Comparison of ENCODE assay signal across 16 cellular contexts in the genomic region with DNA sequence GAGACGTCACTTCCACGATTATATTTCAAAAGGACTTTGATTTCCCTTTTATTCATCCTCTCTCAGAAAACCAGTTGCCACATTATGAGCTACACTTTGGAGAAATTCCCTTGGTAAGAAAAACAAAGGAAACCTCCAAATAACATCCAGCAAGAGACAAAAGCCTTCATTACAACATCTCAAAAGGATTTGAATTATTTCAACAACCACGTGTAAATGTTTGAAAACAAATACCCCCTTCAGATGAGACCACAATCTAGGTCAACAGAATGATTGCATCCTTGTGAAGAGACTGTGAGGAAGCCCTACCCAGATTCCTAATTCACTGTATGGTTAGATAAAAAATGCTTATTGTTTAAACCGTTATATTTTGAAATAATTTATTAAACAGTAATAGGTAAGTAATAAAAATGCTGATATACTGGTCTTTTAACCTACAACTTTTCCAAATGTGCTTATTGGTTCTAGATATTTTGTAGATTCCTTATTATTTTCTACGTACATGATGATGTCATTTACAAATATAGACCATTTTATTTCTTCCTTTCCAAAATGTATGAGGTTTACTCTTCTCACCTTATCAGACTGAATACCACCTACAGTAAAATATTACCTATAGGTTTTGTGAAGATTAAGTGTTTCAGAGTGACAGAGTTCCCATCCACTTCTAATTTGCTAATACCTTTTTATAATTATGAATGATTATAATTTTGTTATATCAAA.
"Had no signal": no experiment of that assay in that cellular context is flagged by ENCODE, and none has a peak within 500 bp of the region (broad histone marks: within the 10 kb centered on the region; RNA-seq: fewer than 3 reads in every experiment).

No MANE protein-coding gene starts in this region.

- H3K9me3 ChIP-seq: body of pancreas, neutrophil, vagina had no signal

- H3K27ac Mint-ChIP-seq: activated naive CD8-positive, alpha-beta T cell treated with anti-CD3 and anti-CD28 coated beads, Interleukin-2, amount 50 U/mL, for 24 hours; activated T-helper 17 cell treated with anti-CD3 and anti-CD28 coated beads, Interleukin-2, amount 50 U/mL, for 72 hours; naive B cell had no signal

- H3K27me3 Mint-ChIP-seq: activated naive CD8-positive, alpha-beta T cell treated with anti-CD3 and anti-CD28 coated beads, Interleukin-2, amount 50 U/mL, for 24 hours; activated T-helper 17 cell treated with anti-CD3 and anti-CD28 coated beads, Interleukin-2, amount 50 U/mL, for 72 hours; naive B cell had no signal

- H3K36me3 ChIP-seq: neutrophil, tibial artery, vagina had no signal

- H3K27me3 ChIP-seq: body of pancreas, neutrophil, tibial artery, vagina had no signal

- H3K4me1 Mint-ChIP-seq: activated naive CD8-positive, alpha-beta T cell treated with anti-CD3 and anti-CD28 coated beads, Interleukin-2, amount 50 U/mL, for 24 hours; activated T-helper 17 cell treated with anti-CD3 and anti-CD28 coated beads, Interleukin-2, amount 50 U/mL, for 72 hours; naive B cell had no signal

- H3K36me3 Mint-ChIP-seq: naive B cell had no signal

- H3K4me3 ChIP-seq: body of pancreas, coronary artery, skin epidermis, tibial artery, vagina had no signal

- H3K4me3 Mint-ChIP-seq: activated naive CD8-positive, alpha-beta T cell treated with anti-CD3 and anti-CD28 coated beads, Interleukin-2, amount 50 U/mL, for 24 hours; activated T-helper 17 cell treated with anti-CD3 and anti-CD28 coated beads, Interleukin-2, amount 50 U/mL, for 72 hours; naive B cell had no signal

- H3K4me1 ChIP-seq: body of pancreas, tibial artery, vagina had no signal

- H3K27ac ChIP-seq: body of pancreas, coronary artery, neutrophil, skin epidermis, tibial artery, vagina had no signal

- DNase-seq: activated naive CD4-positive, alpha-beta T cell treated with Interleukin-2 at 50 U/mL for 16 hours; activated naive CD8-positive, alpha-beta T cell treated with anti-CD3 and anti-CD28 coated beads, Interleukin-2, amount 50 U/mL, for 24 hours; body of pancreas; central memory CD4-positive, alpha-beta T cell; head of caudate nucleus; naive B cell; stimulated activated CD4-positive, alpha-beta T cell treated with anti-CD3 and anti-CD28 coated beads, Interleukin-15, amount 100 ng/mL, for 24 hours; stimulated activated CD4-positive, alpha-beta T cell treated with anti-CD3 and anti-CD28 coated beads, Interleukin-4, amount 100 ng/mL, for 24 hours; stimulated activated naive CD4-positive, alpha-beta T cell; T-helper 9 cell; tibial artery had no signal
